ENCODE assay signal across 16 cellular contexts in the genomic region with DNA sequence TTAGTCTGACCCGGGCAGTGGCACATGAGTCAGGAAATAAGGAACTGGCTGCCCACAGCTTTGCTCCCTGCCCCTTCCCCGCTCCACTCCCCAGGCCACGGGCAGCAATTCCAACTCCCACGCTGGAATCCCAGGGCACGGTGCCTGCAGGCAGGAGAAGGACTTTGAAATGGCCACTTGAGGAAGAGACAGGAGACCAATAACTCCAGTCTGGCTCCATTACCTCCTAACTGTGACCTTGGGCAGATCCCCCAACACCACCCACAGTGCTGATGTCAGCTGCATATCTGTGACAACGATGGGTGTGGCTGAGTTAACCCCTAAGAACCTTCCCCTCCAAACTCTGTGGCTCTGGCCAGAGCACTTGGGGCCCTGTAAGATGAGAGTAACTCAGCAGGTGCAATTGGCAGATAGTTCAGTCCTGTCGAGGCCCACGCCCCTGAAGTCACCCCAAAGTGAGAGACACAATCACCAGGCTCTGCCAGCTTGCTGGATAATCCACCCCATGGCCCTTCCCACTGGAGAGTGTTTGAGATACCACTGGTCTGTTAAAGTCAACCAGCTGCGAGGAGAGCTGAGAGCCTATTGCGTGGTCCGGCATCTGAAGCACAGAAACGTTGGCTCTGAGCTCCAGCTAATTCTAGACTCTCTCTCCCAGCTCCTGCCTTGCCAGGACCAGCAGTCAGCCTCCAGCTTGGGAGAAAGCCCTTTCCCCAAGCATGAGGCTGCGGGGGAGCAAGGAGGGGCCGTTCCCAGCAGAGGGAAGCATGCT.
DNase-seq lines count a peak whose midpoint lies in the region; ATAC-seq and TF ChIP-seq lines count a peak whose summit lies in the region.
"Had no signal": no experiment of that assay in that cellular context is flagged by ENCODE, and none has a peak within 500 bp of the region (broad histone marks: within the 10 kb centered on the region; RNA-seq: fewer than 3 reads in every experiment).

No MANE protein-coding gene starts in this region.

- peak overlapping the region; percentile 59 to 68 for H3K27ac ChIP-seq in ascending aorta
- H3K27ac ChIP-seq in right atrium auricular region, result peak overlapping the region; percentile 61 to 70
- H3K27ac ChIP-seq in rectal smooth muscle tissue (ENCODE audit: low read depth, low read length), result peak overlapping the region; percentile 68
- H3K27ac ChIP-seq: SJCRH30 had no signal

- H3K9me3 ChIP-seq in ascending aorta (no peaks in the 10 kb centered on the region), right atrium auricular region (no peaks in the 10 kb centered on the region)
- H3K9me3 ChIP-seq: prostate gland, SJCRH30 had no signal

- peaks cover 5% of the 10 kb centered on the region for H3K36me3 Mint-ChIP-seq in effector memory CD8-positive, alpha-beta T cell (ENCODE audit: insufficient read depth)
- H3K36me3 Mint-ChIP-seq in T-cell, result no peaks in the 10 kb centered on the region

- H3K36me3 ChIP-seq in ascending aorta (peaks cover 88 to 94% of the 10 kb centered on the region in 2 donors), right atrium auricular region (peaks cover 81% of the 10 kb centered on the region), rectal smooth muscle tissue (ENCODE audit: control insufficient read depth, insufficient read depth, low read length) (peaks cover 33% of the 10 kb centered on the region)
- H3K36me3 ChIP-seq: SJCRH30 had no signal

- H3K4me1 ChIP-seq in ascending aorta (peaks cover 20 to 59% of the 10 kb centered on the region in 2 donors), right atrium auricular region (peaks cover 0 to 99% of the 10 kb centered on the region in 2 donors), rectal smooth muscle tissue (ENCODE audit: control insufficient read depth, insufficient read depth, low read length) (peaks cover 47% of the 10 kb centered on the region)
- H3K4me1 ChIP-seq: prostate gland had no signal

- ATAC-seq in effector memory CD8-positive, alpha-beta T cell (replicated peaks), result no peak
- ATAC-seq in T-cell (replicated peaks in 1 of 4) (no peak), GM21515 (IDR thresholded peaks at IDR 0.05; ENCODE audit: unreplicated experiment) (no peak)
- ATAC-seq: activated CD4-positive, CD25-positive, alpha-beta regulatory T cell treated with anti-CD3 and anti-CD28 coated beads, Interleukin-2, amount 50 U/mL, for 24 hours; activated T-helper 17 cell treated with anti-CD3 and anti-CD28 coated beads, Interleukin-2, amount 50 U/mL, for 72 hours had no signal

- CTCF ChIA-PET in T-cell (lab: Charles Lee), result no interaction called here

- H3K27me3 ChIP-seq in ascending aorta, result no peaks in the 10 kb centered on the region
- no peaks in the 10 kb centered on the region for H3K27me3 ChIP-seq in right atrium auricular region
- no peaks in the 10 kb centered on the region for H3K27me3 ChIP-seq in rectal smooth muscle tissue (ENCODE audit: control insufficient read depth, insufficient read depth, low read length)
- H3K27me3 ChIP-seq: SJCRH30 had no signal

- no peak overlapping the region for H3K4me3 ChIP-seq in ascending aorta
- no peak overlapping the region for H3K4me3 ChIP-seq in right atrium auricular region
- H3K4me3 ChIP-seq in rectal smooth muscle tissue (ENCODE audit: low read length), result no peak overlapping the region
- H3K4me3 ChIP-seq: prostate gland, SJCRH30 had no signal

- H3K27me3 Mint-ChIP-seq in effector memory CD8-positive, alpha-beta T cell, result peaks cover 22 to 76% of the 10 kb centered on the region in 2 donors
- peaks cover 3 to 5% of the 10 kb centered on the region in 2 donors for H3K27me3 Mint-ChIP-seq in T-cell

- intact Hi-C loops in ascending aorta (cut with DNase I), result no loop called here

- H3K27ac Mint-ChIP-seq in effector memory CD8-positive, alpha-beta T cell, result no peak overlapping the region
- no peak overlapping the region for H3K27ac Mint-ChIP-seq in T-cell
- H3K27ac Mint-ChIP-seq: activated T-helper 17 cell treated with anti-CD3 and anti-CD28 coated beads, Interleukin-2, amount 50 U/mL, for 72 hours had no signal

- H3K4me1 Mint-ChIP-seq in effector memory CD8-positive, alpha-beta T cell (ENCODE audit: low read depth in 2 of 2), result no peaks in the 10 kb centered on the region
- H3K4me1 Mint-ChIP-seq in T-cell, result no peaks in the 10 kb centered on the region
- H3K4me1 Mint-ChIP-seq: activated T-helper 17 cell treated with anti-CD3 and anti-CD28 coated beads, Interleukin-2, amount 50 U/mL, for 72 hours had no signal

- H3K9ac ChIP-seq in rectal smooth muscle tissue (ENCODE audit: low read length), result no peak overlapping the region

- no peak overlapping the region for H3K4me3 Mint-ChIP-seq in effector memory CD8-positive, alpha-beta T cell
- H3K4me3 Mint-ChIP-seq in T-cell, result no peak overlapping the region
- H3K4me3 Mint-ChIP-seq: activated T-helper 17 cell treated with anti-CD3 and anti-CD28 coated beads, Interleukin-2, amount 50 U/mL, for 72 hours had no signal

- TF ChIP-seq CTCF in ascending aorta (IDR thresholded peaks at IDR 0.05), result no peak
- no peak for TF ChIP-seq CTCF in right atrium auricular region (IDR thresholded peaks at IDR 0.05)

- DNase-seq in AG20443 (ENCODE audit: low spot score) (peak; percentile 44), ascending aorta (ENCODE audit: low spot score in 2 of 2) (peak in 1 of 2 donors; percentile 84), right atrium auricular region (ENCODE audit: low spot score) (no peak), T-cell (no peak), cerebellar nuclear complex (lab: John Stamatoyannopoulos, UW) (no peak)
- DNase-seq in effector memory CD8-positive, alpha-beta T cell, result no peak
- DNase-seq: central memory CD4-positive, alpha-beta T cell; foreskin melanocyte; MV-4-11; NCI-H510A had no signal

- H3K9me3 Mint-ChIP-seq in effector memory CD8-positive, alpha-beta T cell, result no peaks in the 10 kb centered on the region
- H3K9me3 Mint-ChIP-seq in T-cell, result no peaks in the 10 kb centered on the region
- H3K9me3 Mint-ChIP-seq: activated T-helper 17 cell treated with anti-CD3 and anti-CD28 coated beads, Interleukin-2, amount 50 U/mL, for 72 hours had no signal

- POLR2A ChIA-PET in T-cell (lab: Charles Lee), result no interaction called here
